In the genomic region with DNA sequence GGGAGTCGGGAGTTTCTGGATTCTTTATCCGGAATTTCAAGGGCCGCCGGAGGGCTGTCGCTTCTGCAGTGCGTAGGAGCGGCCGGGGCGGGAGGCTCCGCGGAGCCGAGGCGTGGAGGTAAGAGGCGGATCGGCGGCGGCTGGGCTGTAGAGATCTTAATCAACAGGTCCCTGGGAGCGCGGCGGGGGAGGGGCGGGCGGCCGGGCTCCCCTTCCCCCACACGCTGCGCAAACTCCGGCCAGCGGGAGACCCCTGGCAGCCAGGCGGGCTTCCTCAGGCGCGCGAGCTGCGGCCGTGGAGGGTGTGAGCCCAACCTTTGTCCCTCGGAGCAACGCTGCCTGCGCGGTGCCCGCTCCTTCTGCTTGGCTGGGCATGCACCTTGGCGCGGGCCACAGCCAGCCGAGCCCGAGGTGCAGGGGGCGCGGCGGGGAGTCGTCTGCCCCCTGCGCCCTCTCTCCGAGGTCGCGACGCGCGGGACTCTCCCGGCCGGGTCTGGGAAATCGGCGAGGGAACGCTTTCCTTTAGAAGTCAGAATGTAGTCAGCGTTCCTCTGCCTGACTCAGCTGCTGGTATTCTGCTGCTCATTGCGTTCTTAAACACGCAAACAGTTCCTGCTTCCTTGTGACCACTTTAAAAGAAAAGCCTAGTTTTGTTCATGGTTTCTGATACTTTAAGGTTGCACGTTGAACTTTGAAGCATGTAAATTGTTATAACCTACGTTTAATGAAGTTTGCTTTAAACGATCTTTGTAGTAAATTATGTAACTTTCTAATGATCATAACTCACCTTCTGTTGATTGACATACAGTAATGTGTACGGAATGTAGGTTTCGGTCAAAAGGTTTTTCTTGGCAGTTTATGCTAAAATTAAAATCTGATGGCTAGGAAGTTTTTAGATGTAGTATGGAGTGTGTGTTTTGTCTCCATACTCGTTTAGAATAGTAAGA, we compare ENCODE assay signal across 1 cellular context.
TF ChIP-seq lines count a peak whose summit lies in the region.

A gene (plus strand): TSS at position 20 of the 947 bp plus-strand sequence. CDS start 37,736 bp downstream, outside the sequence.

TF ChIP-seq in HEK293, 187 proteins besides CTCF, POLR2A, EP300 and RAD21 (continued from another document and continues in another):
- TF ChIP-seq, protein P1, sequence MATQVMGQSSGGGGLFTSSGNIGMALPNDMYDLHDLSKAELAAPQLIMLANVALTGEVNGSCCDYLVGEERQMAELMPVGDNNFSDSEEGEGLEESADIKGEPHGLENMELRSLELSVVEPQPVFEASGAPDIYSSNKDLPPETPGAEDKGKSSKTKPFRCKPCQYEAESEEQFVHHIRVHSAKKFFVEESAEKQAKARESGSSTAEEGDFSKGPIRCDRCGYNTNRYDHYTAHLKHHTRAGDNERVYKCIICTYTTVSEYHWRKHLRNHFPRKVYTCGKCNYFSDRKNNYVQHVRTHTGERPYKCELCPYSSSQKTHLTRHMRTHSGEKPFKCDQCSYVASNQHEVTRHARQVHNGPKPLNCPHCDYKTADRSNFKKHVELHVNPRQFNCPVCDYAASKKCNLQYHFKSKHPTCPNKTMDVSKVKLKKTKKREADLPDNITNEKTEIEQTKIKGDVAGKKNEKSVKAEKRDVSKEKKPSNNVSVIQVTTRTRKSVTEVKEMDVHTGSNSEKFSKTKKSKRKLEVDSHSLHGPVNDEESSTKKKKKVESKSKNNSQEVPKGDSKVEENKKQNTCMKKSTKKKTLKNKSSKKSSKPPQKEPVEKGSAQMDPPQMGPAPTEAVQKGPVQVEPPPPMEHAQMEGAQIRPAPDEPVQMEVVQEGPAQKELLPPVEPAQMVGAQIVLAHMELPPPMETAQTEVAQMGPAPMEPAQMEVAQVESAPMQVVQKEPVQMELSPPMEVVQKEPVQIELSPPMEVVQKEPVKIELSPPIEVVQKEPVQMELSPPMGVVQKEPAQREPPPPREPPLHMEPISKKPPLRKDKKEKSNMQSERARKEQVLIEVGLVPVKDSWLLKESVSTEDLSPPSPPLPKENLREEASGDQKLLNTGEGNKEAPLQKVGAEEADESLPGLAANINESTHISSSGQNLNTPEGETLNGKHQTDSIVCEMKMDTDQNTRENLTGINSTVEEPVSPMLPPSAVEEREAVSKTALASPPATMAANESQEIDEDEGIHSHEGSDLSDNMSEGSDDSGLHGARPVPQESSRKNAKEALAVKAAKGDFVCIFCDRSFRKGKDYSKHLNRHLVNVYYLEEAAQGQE (tag by site-specific recombination; IDR thresholded peaks at IDR 0.05), result no peak
- TF ChIP-seq ZNF16 (tag by site-specific recombination; IDR thresholded peaks at IDR 0.05; ENCODE audit: low read depth) (no peak), ZNF416 (tag by site-specific recombination; IDR thresholded peaks at IDR 0.05) (no peak), ZNF248 (tag by site-specific recombination; IDR thresholded peaks at IDR 0.05) (no peak), ZNF654 (tag by site-specific recombination; IDR thresholded peaks at IDR 0.05; ENCODE audit: low read depth) (no peak), ZNF24 (tag by site-specific recombination; IDR thresholded peaks at IDR 0.05) (peak; percentile 68), ZEB2 (tag by site-specific recombination; IDR thresholded peaks at IDR 0.05) (no peak; the same call in 1 of the 2 replicates), KLF1 (tag by site-specific recombination; IDR thresholded peaks at IDR 0.05) (peak; percentile 50; the same call in 1 of the 2 replicates), ZNF548 (tag by site-specific recombination; IDR thresholded peaks at IDR 0.05) (no peak), ZBTB17 (tag by site-specific recombination; IDR thresholded peaks at IDR 0.05) (peak; percentile 80), ZNF530 (tag by site-specific recombination; IDR thresholded peaks at IDR 0.05; ENCODE audit: low read depth) (no peak), ZNF223 (tag by site-specific recombination; IDR thresholded peaks at IDR 0.05) (no peak), ZNF138 (tag by site-specific recombination; IDR thresholded peaks at IDR 0.05; ENCODE audit: borderline replicate concordance) (no peak), ZNF184 (tag by site-specific recombination; IDR thresholded peaks at IDR 0.05) (no peak), BCL11A (tag by site-specific recombination; IDR thresholded peaks at IDR 0.05; ENCODE audit: low read depth) (peak; percentile 65; the same call in 1 of the 2 replicates), ZFP37 (tag by site-specific recombination; IDR thresholded peaks at IDR 0.05) (peak; percentile 55; the same call in 1 of the 2 replicates), ZNF510 (tag by site-specific recombination; IDR thresholded peaks at IDR 0.05; ENCODE audit: insufficient replicate concordance) (no peak), ZNF664 (tag by site-specific recombination; IDR thresholded peaks at IDR 0.05) (no peak), GLIS1 (tag by site-specific recombination; IDR thresholded peaks at IDR 0.05) (peak; percentile 83), OVOL3 (tag by site-specific recombination; IDR thresholded peaks at IDR 0.05) (no peak), ZFP3 (tag by site-specific recombination; IDR thresholded peaks at IDR 0.05; ENCODE audit: low read depth) (no peak), ZSCAN16 (tag by site-specific recombination; IDR thresholded peaks at IDR 0.05) (no peak), ZNF660 (tag by site-specific recombination; IDR thresholded peaks at IDR 0.05) (0 out of 2 replicates have a peak, but pooled peaks have one; percentile 8), OSR2 (tag by site-specific recombination; IDR thresholded peaks at IDR 0.05) (no peak), WT1 (tag by site-specific recombination; IDR thresholded peaks at IDR 0.05) (peak; percentile 50; the same call in 1 of the 2 replicates), ZNF792 (tag by site-specific recombination; IDR thresholded peaks at IDR 0.05) (no peak), ZNF239 (tag by site-specific recombination; IDR thresholded peaks at IDR 0.05) (no peak), ZNF677 (tag by site-specific recombination; IDR thresholded peaks at IDR 0.05) (no peak), BCL11B (tag by site-specific recombination; IDR thresholded peaks at IDR 0.05; ENCODE audit: low read depth) (no peak; the same call in 1 of the 2 replicates), ZNF658 (tag by site-specific recombination; IDR thresholded peaks at IDR 0.05) (no peak), ZNF121 (tag by site-specific recombination; IDR thresholded peaks at IDR 0.05) (0 out of 2 replicates have a peak, but pooled peaks have one; percentile 14), ZNF114 (tag by site-specific recombination; IDR thresholded peaks at IDR 0.05) (no peak), ZNF394 (tag by site-specific recombination; IDR thresholded peaks at IDR 0.05; ENCODE audit: borderline replicate concordance) (no peak; the same call in 1 of the 2 replicates), ZNF785 (tag by site-specific recombination; IDR thresholded peaks at IDR 0.05) (no peak), GLIS2 (tag by site-specific recombination; IDR thresholded peaks at IDR 0.05) (peak; percentile 99), SALL2 (tag by site-specific recombination; IDR thresholded peaks at IDR 0.05; ENCODE audit: borderline replicate concordance) (no peak), ZNF624 (tag by site-specific recombination; IDR thresholded peaks at IDR 0.05) (no peak)
- TF ChIP-seq, protein P2, sequence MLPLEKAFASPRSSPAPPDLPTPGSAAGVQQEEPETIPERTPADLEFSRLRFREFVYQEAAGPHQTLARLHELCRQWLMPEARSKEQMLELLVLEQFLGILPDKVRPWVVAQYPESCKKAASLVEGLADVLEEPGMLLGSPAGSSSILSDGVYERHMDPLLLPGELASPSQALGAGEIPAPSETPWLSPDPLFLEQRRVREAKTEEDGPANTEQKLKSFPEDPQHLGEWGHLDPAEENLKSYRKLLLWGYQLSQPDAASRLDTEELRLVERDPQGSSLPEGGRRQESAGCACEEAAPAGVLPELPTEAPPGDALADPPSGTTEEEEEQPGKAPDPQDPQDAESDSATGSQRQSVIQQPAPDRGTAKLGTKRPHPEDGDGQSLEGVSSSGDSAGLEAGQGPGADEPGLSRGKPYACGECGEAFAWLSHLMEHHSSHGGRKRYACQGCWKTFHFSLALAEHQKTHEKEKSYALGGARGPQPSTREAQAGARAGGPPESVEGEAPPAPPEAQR (tag by site-specific recombination; IDR thresholded peaks at IDR 0.05), result no peak
- TF ChIP-seq, protein P3, sequence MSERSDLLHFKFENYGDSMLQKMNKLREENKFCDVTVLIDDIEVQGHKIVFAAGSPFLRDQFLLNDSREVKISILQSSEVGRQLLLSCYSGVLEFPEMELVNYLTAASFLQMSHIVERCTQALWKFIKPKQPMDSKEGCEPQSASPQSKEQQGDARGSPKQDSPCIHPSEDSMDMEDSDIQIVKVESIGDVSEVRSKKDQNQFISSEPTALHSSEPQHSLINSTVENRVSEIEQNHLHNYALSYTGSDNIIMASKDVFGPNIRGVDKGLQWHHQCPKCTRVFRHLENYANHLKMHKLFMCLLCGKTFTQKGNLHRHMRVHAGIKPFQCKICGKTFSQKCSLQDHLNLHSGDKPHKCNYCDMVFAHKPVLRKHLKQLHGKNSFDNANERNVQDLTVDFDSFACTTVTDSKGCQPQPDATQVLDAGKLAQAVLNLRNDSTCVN (tag by site-specific recombination; optimal IDR thresholded peaks at IDR 0.05), result peak; percentile 93
- TF ChIP-seq, protein P4, sequence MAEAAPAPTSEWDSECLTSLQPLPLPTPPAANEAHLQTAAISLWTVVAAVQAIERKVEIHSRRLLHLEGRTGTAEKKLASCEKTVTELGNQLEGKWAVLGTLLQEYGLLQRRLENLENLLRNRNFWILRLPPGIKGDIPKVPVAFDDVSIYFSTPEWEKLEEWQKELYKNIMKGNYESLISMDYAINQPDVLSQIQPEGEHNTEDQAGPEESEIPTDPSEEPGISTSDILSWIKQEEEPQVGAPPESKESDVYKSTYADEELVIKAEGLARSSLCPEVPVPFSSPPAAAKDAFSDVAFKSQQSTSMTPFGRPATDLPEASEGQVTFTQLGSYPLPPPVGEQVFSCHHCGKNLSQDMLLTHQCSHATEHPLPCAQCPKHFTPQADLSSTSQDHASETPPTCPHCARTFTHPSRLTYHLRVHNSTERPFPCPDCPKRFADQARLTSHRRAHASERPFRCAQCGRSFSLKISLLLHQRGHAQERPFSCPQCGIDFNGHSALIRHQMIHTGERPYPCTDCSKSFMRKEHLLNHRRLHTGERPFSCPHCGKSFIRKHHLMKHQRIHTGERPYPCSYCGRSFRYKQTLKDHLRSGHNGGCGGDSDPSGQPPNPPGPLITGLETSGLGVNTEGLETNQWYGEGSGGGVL (tag by site-specific recombination; IDR thresholded peaks at IDR 0.05), result peak; percentile 75
- TF ChIP-seq, protein P5, sequence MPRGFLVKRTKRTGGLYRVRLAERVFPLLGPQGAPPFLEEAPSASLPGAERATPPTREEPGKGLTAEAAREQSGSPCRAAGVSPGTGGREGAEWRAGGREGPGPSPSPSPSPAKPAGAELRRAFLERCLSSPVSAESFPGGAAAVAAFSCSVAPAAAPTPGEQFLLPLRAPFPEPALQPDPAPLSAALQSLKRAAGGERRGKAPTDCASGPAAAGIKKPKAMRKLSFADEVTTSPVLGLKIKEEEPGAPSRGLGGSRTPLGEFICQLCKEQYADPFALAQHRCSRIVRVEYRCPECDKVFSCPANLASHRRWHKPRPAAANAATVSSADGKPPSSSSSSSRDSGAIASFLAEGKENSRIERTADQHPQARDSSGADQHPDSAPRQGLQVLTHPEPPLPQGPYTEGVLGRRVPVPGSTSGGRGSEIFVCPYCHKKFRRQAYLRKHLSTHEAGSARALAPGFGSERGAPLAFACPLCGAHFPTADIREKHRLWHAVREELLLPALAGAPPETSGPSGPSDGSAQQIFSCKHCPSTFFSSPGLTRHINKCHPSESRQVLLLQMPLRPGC (tag by site-specific recombination; IDR thresholded peaks at IDR 0.05), result no peak
- TF ChIP-seq, protein P6, sequence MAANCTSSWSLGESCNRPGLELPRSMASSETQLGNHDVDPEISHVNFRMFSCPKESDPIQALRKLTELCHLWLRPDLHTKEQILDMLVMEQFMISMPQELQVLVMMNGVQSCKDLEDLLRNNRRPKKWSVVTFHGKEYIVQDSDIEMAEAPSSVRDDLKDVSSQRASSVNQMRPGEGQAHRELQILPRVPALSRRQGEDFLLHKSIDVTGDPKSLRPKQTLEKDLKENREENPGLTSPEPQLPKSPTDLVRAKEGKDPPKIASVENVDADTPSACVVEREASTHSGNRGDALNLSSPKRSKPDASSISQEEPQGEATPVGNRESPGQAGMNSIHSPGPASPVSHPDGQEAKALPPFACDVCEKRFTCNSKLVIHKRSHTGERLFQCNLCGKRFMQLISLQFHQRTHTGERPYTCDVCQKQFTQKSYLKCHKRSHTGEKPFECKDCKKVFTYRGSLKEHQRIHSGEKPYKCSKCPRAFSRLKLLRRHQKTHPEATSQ (tag by site-specific recombination; IDR thresholded peaks at IDR 0.05), result no peak
- TF ChIP-seq, protein P7, sequence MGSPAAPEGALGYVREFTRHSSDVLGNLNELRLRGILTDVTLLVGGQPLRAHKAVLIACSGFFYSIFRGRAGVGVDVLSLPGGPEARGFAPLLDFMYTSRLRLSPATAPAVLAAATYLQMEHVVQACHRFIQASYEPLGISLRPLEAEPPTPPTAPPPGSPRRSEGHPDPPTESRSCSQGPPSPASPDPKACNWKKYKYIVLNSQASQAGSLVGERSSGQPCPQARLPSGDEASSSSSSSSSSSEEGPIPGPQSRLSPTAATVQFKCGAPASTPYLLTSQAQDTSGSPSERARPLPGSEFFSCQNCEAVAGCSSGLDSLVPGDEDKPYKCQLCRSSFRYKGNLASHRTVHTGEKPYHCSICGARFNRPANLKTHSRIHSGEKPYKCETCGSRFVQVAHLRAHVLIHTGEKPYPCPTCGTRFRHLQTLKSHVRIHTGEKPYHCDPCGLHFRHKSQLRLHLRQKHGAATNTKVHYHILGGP (tag by site-specific recombination; IDR thresholded peaks at IDR 0.05), result no peak
- TF ChIP-seq, protein P8, sequence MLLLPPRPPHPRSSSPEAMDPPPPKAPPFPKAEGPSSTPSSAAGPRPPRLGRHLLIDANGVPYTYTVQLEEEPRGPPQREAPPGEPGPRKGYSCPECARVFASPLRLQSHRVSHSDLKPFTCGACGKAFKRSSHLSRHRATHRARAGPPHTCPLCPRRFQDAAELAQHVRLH (tag by site-specific recombination; IDR thresholded peaks at IDR 0.05), result no peak
- TF ChIP-seq, protein P9, sequence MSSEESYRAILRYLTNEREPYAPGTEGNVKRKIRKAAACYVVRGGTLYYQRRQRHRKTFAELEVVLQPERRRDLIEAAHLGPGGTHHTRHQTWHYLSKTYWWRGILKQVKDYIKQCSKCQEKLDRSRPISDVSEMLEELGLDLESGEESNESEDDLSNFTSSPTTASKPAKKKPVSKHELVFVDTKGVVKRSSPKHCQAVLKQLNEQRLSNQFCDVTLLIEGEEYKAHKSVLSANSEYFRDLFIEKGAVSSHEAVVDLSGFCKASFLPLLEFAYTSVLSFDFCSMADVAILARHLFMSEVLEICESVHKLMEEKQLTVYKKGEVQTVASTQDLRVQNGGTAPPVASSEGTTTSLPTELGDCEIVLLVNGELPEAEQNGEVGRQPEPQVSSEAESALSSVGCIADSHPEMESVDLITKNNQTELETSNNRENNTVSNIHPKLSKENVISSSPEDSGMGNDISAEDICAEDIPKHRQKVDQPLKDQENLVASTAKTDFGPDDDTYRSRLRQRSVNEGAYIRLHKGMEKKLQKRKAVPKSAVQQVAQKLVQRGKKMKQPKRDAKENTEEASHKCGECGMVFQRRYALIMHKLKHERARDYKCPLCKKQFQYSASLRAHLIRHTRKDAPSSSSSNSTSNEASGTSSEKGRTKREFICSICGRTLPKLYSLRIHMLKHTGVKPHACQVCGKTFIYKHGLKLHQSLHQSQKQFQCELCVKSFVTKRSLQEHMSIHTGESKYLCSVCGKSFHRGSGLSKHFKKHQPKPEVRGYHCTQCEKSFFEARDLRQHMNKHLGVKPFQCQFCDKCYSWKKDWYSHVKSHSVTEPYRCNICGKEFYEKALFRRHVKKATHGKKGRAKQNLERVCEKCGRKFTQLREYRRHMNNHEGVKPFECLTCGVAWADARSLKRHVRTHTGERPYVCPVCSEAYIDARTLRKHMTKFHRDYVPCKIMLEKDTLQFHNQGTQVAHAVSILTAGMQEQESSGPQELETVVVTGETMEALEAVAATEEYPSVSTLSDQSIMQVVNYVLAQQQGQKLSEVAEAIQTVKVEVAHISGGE (tag by site-specific recombination; conservative IDR thresholded peaks at IDR 0.05; ENCODE audit: low read depth), result no peak
